ENCODE assay signal across 8 cellular contexts in the genomic region with DNA sequence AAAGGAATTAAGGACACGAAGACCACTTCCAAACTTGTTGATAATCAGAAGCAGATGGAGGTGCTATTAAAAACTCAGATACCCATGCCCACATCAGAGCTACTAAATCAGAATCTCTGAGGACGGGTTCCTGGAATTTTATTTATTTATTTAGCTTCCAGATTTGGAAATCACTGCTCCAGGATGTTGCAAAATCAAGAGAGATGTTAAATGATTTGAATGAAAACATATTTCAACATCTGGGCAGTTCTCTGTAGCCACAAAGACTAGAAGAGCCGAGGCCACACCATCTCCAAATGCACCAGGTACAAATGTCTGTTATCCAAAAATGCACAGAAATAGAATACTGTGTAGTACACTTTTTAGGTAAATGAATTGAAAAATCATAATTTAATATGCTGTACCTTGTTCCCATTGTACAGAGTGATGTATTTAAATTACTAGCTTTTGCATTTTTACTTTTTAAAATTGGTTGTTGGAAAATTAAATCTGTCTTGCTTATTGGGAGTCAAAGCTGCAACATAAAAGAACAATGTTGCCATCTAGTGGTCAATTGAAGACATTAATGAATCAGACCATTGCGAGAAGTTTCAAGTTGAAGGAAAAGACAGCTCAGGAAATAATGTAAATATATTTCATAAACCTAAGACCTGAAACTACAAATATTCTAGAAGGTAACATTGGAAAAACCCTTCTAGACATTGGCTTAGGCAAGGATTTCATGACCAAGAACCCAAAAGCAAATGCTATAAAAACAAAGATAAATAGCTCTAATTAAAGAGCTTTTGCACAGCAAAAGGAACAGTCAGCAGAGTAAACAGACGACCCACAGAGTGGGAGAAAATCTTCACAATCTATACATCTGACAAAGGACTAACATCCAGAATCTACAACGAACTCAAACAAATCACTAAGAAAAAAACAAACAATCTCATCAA.
DNase-seq lines count a peak whose midpoint lies in the region; ATAC-seq and TF ChIP-seq lines count a peak whose summit lies in the region.

No MANE protein-coding gene starts in this region.

- no peaks in the 10 kb centered on the region for H3K9me3 ChIP-seq in lower lobe of right lung

- H3K27me3 Mint-ChIP-seq in chondrocyte (ENCODE audit: low read depth), result no peaks in the 10 kb centered on the region

- H3K36me3 Mint-ChIP-seq in chondrocyte (ENCODE audit: low read depth), result no peaks in the 10 kb centered on the region

- ATAC-seq in lower lobe of right lung, result peak in 1 of 2 donors; percentile 69
- ATAC-seq in GM18870 (IDR thresholded peaks at IDR 0.05; ENCODE audit: unreplicated experiment), result no peak

- no peaks in the 10 kb centered on the region for H3K4me1 ChIP-seq in lower lobe of right lung

- H3K4me1 Mint-ChIP-seq in chondrocyte (ENCODE audit: low read depth), result peaks cover 56% of the 10 kb centered on the region

- H3K4me3 ChIP-seq in lower lobe of right lung, result no peak overlapping the region

- no peaks in the 10 kb centered on the region for H3K27me3 ChIP-seq in lower lobe of right lung (ENCODE audit: low read depth)

- H3K9me3 Mint-ChIP-seq in chondrocyte (ENCODE audit: low read depth), result no peaks in the 10 kb centered on the region

- H3K36me3 ChIP-seq in lower lobe of right lung, result no peaks in the 10 kb centered on the region

- peak overlapping the region; percentile 74 for H3K27ac Mint-ChIP-seq in chondrocyte (ENCODE audit: unreplicated experiment)

- TF ChIP-seq CTCF in chondrocyte (IDR thresholded peaks at IDR 0.05) (peak; percentile 90), lower lobe of right lung (IDR thresholded peaks at IDR 0.05) (peak; percentile 73)

- no peak overlapping the region for H3K27ac ChIP-seq in lower lobe of right lung

- intact Hi-C loops in lower lobe of right lung (cut with DNase I), result no loop called here

- no peak overlapping the region for H3K4me3 Mint-ChIP-seq in chondrocyte (ENCODE audit: unreplicated experiment)

- peak; percentile 68 for DNase-seq in ELR (ENCODE audit: low read depth)
- DNase-seq in H4 (ENCODE audit: low spot score), result peak; percentile 55
- peak; percentile 49 for DNase-seq in NCI-H460 (ENCODE audit: extremely low read depth, low read depth)
- DNase-seq in chondrocyte (ENCODE audit: low spot score), result no peak
- DNase-seq in lower lobe of right lung, result no peak
- no peak for DNase-seq in NCI-H128 (lab: John Stamatoyannopoulos, UW; ENCODE audit: unreplicated experiment)
- DNase-seq in activated T-cell treated with anti-CD3 and anti-CD28 coated beads for 4 hours, result no peak

Comparison
In these comparisons a context has a peak if more than half of its experiments do, and no peak if none do; other contexts are left out.
1. DNase-seq: peak in ELR (single experiment), H4 (single experiment) and NCI-H460 (single experiment); none in chondrocyte (single experiment), lower lobe of right lung (single experiment), NCI-H128 (single experiment) and activated T-cell treated with anti-CD3 and anti-CD28 coated beads for 4 hours (single experiment).